ENCODE assay signal across 14 cellular contexts in genomic region chr22:27318516-27318915, GRCh38.
DNase-seq lines count a peak whose midpoint lies in the region; ATAC-seq, FAIRE-seq and TF ChIP-seq lines count a peak whose summit lies in the region.
"Had no signal": no experiment of that assay in that cellular context is flagged by ENCODE, and none has a peak within 500 bp of the region (broad histone marks: within the 10 kb centered on the region; RNA-seq: fewer than 3 reads in every experiment).

No MANE protein-coding gene starts in this region.

- no peak for FAIRE-seq in RCC 7860 (lab: Jason Lieb, UNC)
- FAIRE-seq: frontal cortex had no signal

- H3K27ac ChIP-seq in RWPE1 = no peak overlapping the region
- H3K27ac ChIP-seq: testis had no signal

- H3K4me3 ChIP-seq in fibroblast of pulmonary artery (replicated peaks; ENCODE audit: low read depth, low read length) = no peak overlapping the region
- H3K4me3 ChIP-seq: testis had no signal

- no peaks in the 10 kb centered on the region for H3K27me3 Mint-ChIP-seq in osteocyte (ENCODE audit: unreplicated experiment)

- TF ChIP-seq CTCF in fibroblast of pulmonary artery (IDR thresholded peaks at IDR 0.05; ENCODE audit: low read length, missing control alignments) (no peak), osteocyte (IDR thresholded peaks at IDR 0.05) (no peak), RWPE1 (conservative IDR thresholded peaks at IDR 0.05; ENCODE audit: low read depth) (no peak)

- peaks cover 36% of the 10 kb centered on the region for H3K4me1 Mint-ChIP-seq in osteocyte (ENCODE audit: unreplicated experiment)
- H3K4me1 Mint-ChIP-seq: activated CD4-positive, alpha-beta T cell treated with anti-CD3 and anti-CD28 coated beads for 36 hours; activated naive CD4-positive, alpha-beta T cell treated with anti-CD3 and anti-CD28 coated beads, Interleukin-2, amount 10 ng/mL, durations not matched to agents 7 days and 5 days had no signal

- H3K4me3 Mint-ChIP-seq in osteocyte (ENCODE audit: unreplicated experiment) = no peak overlapping the region
- H3K4me3 Mint-ChIP-seq: activated CD4-positive, alpha-beta T cell treated with anti-CD3 and anti-CD28 coated beads for 36 hours; activated naive CD4-positive, alpha-beta T cell treated with anti-CD3 and anti-CD28 coated beads, Interleukin-2, amount 10 ng/mL, durations not matched to agents 7 days and 5 days had no signal

- peak; percentile 10 for DNase-seq in EL
- DNase-seq in RCC 7860 (ENCODE audit: low spot score) = peak; percentile 35
- peak; percentile 94 for DNase-seq in fibroblast of pulmonary artery (ENCODE audit: low read depth)
- DNase-seq in osteocyte (ENCODE audit: extremely low spot score, unreplicated experiment) = no peak
- no peak for DNase-seq in NCI-H748 (lab: John Stamatoyannopoulos, UW; ENCODE audit: unreplicated experiment)
- no peak for DNase-seq in NCI-H2107 (lab: John Stamatoyannopoulos, UW)
- DNase-seq in RWPE1 (ENCODE audit: low spot score) = no peak
- DNase-seq: activated CD4-positive, alpha-beta T cell treated with anti-CD3 and anti-CD28 coated beads for 36 hours; activated naive CD4-positive, alpha-beta T cell treated with anti-CD3 and anti-CD28 coated beads, Interleukin-2, amount 10 ng/mL, durations not matched to agents 7 days and 5 days; NCI-H1694 treated with DMSO at 0.1 percent for 48 hours; SHP77 treated with DMSO at 0.1 percent for 48 hours; testis had no signal

- no peaks in the 10 kb centered on the region for H3K36me3 Mint-ChIP-seq in osteocyte (ENCODE audit: unreplicated experiment)
- H3K36me3 Mint-ChIP-seq: activated naive CD4-positive, alpha-beta T cell treated with anti-CD3 and anti-CD28 coated beads, Interleukin-2, amount 10 ng/mL, durations not matched to agents 7 days and 5 days had no signal

- no peaks in the 10 kb centered on the region for H3K9me3 Mint-ChIP-seq in osteocyte (ENCODE audit: unreplicated experiment)
- H3K9me3 Mint-ChIP-seq: activated naive CD4-positive, alpha-beta T cell treated with anti-CD3 and anti-CD28 coated beads, Interleukin-2, amount 10 ng/mL, durations not matched to agents 7 days and 5 days had no signal

- no peak for ATAC-seq in HG03432 (IDR thresholded peaks at IDR 0.05; ENCODE audit: unreplicated experiment)
- ATAC-seq: activated CD4-positive, alpha-beta T cell treated with anti-CD3 and anti-CD28 coated beads for 36 hours had no signal

- POLR2A ChIA-PET in RWPE1 (lab: Yijun Ruan, JAX; ENCODE audit: low non-redundant PET) = no interaction called here

- peak overlapping the region; percentile 46 for H3K27ac Mint-ChIP-seq in osteocyte (ENCODE audit: unreplicated experiment)
- H3K27ac Mint-ChIP-seq: activated CD4-positive, alpha-beta T cell treated with anti-CD3 and anti-CD28 coated beads for 36 hours had no signal

- CTCF ChIA-PET in RWPE1 (lab: Yijun Ruan, JAX) = no interaction called here

Comparison
In these comparisons a context has a peak if more than half of its experiments do, and no peak if none do; other contexts are left out.
1. DNase-seq: peak in EL (single experiment), RCC 7860 (single experiment) and fibroblast of pulmonary artery (single experiment); none in osteocyte (single experiment), NCI-H748 (single experiment), NCI-H2107 (single experiment) and RWPE1 (single experiment).